ENCODE assay signal across 24 cellular contexts in the genomic region with DNA sequence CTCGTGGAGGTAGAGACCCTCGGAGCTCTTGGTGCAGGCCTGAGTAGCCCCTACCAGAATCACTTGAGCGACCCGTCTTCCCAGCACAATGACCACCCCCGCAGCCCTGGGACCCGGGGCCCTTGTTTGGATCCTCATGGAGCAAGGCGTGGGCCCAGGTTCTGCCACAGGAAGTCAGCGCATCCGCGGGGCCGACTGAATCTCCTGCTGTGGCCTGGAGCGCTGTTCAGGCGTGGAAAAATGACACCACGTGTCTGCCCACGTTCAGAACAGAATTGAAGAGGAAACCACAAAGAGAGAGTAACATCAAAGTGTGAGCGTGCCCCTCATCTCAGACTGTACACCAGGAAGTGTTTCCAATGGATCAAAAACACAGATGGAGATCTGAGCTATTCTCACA.
DNase-seq lines count a peak whose midpoint lies in the region; ATAC-seq and TF ChIP-seq lines count a peak whose summit lies in the region.
"Had no signal": no experiment of that assay in that cellular context is flagged by ENCODE, and none has a peak within 500 bp of the region (broad histone marks: within the 10 kb centered on the region; RNA-seq: fewer than 3 reads in every experiment).

No MANE protein-coding gene starts in this region.

- H3K27ac ChIP-seq in SK-N-MC (0 out of 2 replicates have a peak overlapping the region, but pooled peaks have one; percentile 32), testis (no peak overlapping the region)
- H3K27ac ChIP-seq: 22Rv1, prostate gland, thoracic aorta had no signal

- H3K27ac Mint-ChIP-seq in activated CD4-positive, alpha-beta T cell treated with anti-CD3 and anti-CD28 coated beads for 36 hours, result no peak overlapping the region
- H3K27ac Mint-ChIP-seq in natural killer cell, result no peak overlapping the region
- no peak overlapping the region for H3K27ac Mint-ChIP-seq in activated naive CD4-positive, alpha-beta T cell treated with anti-CD3 and anti-CD28 coated beads, Interleukin-2, amount 10 ng/mL, durations not matched to agents 7 days and 5 days
- H3K27ac Mint-ChIP-seq: activated naive CD8-positive, alpha-beta T cell treated with anti-CD3 and anti-CD28 coated beads, Interleukin-2, amount 10 ng/mL, durations not matched to agents 7 days and 5 days; activated T-helper 2 cell treated with anti-CD3 and anti-CD28 coated beads, Interferon-gamma antibody, Interleukin-2, Interleukin-4, amounts not matched to agents 10 μg/mL and 5 μg/mL and 100 μg/mL, durations not matched to agents 14 hours and 24 hours and 36 hours; CD4-positive, alpha-beta memory T cell; HFFc6; T-helper 2 cell treated with Interferon-gamma antibody and Interleukin-4, amounts not matched to agents 5 μg/mL and 100 μg/mL, for 36 hours had no signal

- TF ChIP-seq CTCF in natural killer cell (IDR thresholded peaks at IDR 0.05), result no peak
- no peak for TF ChIP-seq CTCF in testis (IDR thresholded peaks at IDR 0.05)

- H3K27me3 Mint-ChIP-seq in activated CD4-positive, alpha-beta T cell treated with anti-CD3 and anti-CD28 coated beads for 36 hours, result peaks cover 5% of the 10 kb centered on the region
- H3K27me3 Mint-ChIP-seq in natural killer cell (ENCODE audit: low read depth in 2 of 2), result peaks cover 25 to 38% of the 10 kb centered on the region in 2 donors
- peaks cover 7% of the 10 kb centered on the region for H3K27me3 Mint-ChIP-seq in activated naive CD4-positive, alpha-beta T cell treated with anti-CD3 and anti-CD28 coated beads, Interleukin-2, amount 10 ng/mL, durations not matched to agents 7 days and 5 days

- H3K36me3 ChIP-seq in SK-N-MC (ENCODE audit: insufficient read depth, low read length) (no peaks in the 10 kb centered on the region), testis (ENCODE audit: low read depth, missing control alignments) (no peaks in the 10 kb centered on the region), H7 (replicated peaks; ENCODE audit: control insufficient read depth, insufficient read depth, low read length) (no peaks in the 10 kb centered on the region)
- H3K36me3 ChIP-seq: prostate gland, thoracic aorta had no signal

- no peak overlapping the region for H3K9ac ChIP-seq in SK-N-MC (ENCODE audit: insufficient read length)

- peaks cover 2% of the 10 kb centered on the region for H3K4me1 Mint-ChIP-seq in activated CD4-positive, alpha-beta T cell treated with anti-CD3 and anti-CD28 coated beads for 36 hours
- H3K4me1 Mint-ChIP-seq in natural killer cell, result peaks cover 69 to 72% of the 10 kb centered on the region in 2 donors
- H3K4me1 Mint-ChIP-seq in activated naive CD4-positive, alpha-beta T cell treated with anti-CD3 and anti-CD28 coated beads, Interleukin-2, amount 10 ng/mL, durations not matched to agents 7 days and 5 days, result peaks cover 5% of the 10 kb centered on the region

- no peaks in the 10 kb centered on the region for H3K9me3 Mint-ChIP-seq in activated CD4-positive, alpha-beta T cell treated with anti-CD3 and anti-CD28 coated beads for 36 hours (ENCODE audit: low read depth)
- H3K9me3 Mint-ChIP-seq in natural killer cell, result no peaks in the 10 kb centered on the region
- no peaks in the 10 kb centered on the region for H3K9me3 Mint-ChIP-seq in activated naive CD4-positive, alpha-beta T cell treated with anti-CD3 and anti-CD28 coated beads, Interleukin-2, amount 10 ng/mL, durations not matched to agents 7 days and 5 days
- H3K9me3 Mint-ChIP-seq: activated naive CD8-positive, alpha-beta T cell treated with anti-CD3 and anti-CD28 coated beads, Interleukin-2, amount 10 ng/mL, durations not matched to agents 7 days and 5 days; activated T-helper 2 cell treated with anti-CD3 and anti-CD28 coated beads, Interferon-gamma antibody, Interleukin-2, Interleukin-4, amounts not matched to agents 10 μg/mL and 5 μg/mL and 100 μg/mL, durations not matched to agents 14 hours and 24 hours and 36 hours; T-helper 2 cell treated with Interferon-gamma antibody and Interleukin-4, amounts not matched to agents 5 μg/mL and 100 μg/mL, for 36 hours had no signal

- POLR2A ChIA-PET in activated CD4-positive, alpha-beta T cell treated with anti-CD3 and anti-CD28 coated beads for 36 hours (lab: Charles Lee), result no interaction called here

- H3K4me3 ChIP-seq in SK-N-MC (no peak overlapping the region), testis (no peak overlapping the region), H7 (ENCODE audit: insufficient read depth, low read depth, low read length) (no peak overlapping the region)
- H3K4me3 ChIP-seq: prostate gland, thoracic aorta had no signal

- H3K27me3 ChIP-seq in testis (no peaks in the 10 kb centered on the region), H7 (ENCODE audit: control insufficient read depth, insufficient read depth, low read length) (no peaks in the 10 kb centered on the region)

- intact Hi-C loops in activated CD4-positive, alpha-beta T cell treated with anti-CD3 and anti-CD28 coated beads for 36 hours (cut with DNase I, micrococcal nuclease), result no loop called here
- intact Hi-C loops in natural killer cell (cut with micrococcal nuclease), result loop anchor here (5.0 kb wide), 2 partner anchors 54 to 144 kb away; no protein-coding TSS in a partner anchor
- intact Hi-C loops in testis (cut with DNase I; ENCODE audit: low total_unique reads), result no loop called here

- H3K36me3 Mint-ChIP-seq in activated CD4-positive, alpha-beta T cell treated with anti-CD3 and anti-CD28 coated beads for 36 hours (ENCODE audit: low read depth), result no peaks in the 10 kb centered on the region
- H3K36me3 Mint-ChIP-seq in natural killer cell, result no peaks in the 10 kb centered on the region
- no peaks in the 10 kb centered on the region for H3K36me3 Mint-ChIP-seq in activated naive CD4-positive, alpha-beta T cell treated with anti-CD3 and anti-CD28 coated beads, Interleukin-2, amount 10 ng/mL, durations not matched to agents 7 days and 5 days
- H3K36me3 Mint-ChIP-seq: activated naive CD8-positive, alpha-beta T cell treated with anti-CD3 and anti-CD28 coated beads, Interleukin-2, amount 10 ng/mL, durations not matched to agents 7 days and 5 days; CD4-positive, alpha-beta memory T cell had no signal

- WGBS in testis, 2 donors, result 85 to 89% methylated on average over 16 of the region's 16 CpGs

- no peaks in the 10 kb centered on the region for H3K4me1 ChIP-seq in testis
- H3K4me1 ChIP-seq: prostate gland had no signal

- no peak for ATAC-seq in activated CD4-positive, alpha-beta T cell treated with anti-CD3 and anti-CD28 coated beads for 36 hours
- ATAC-seq in natural killer cell, result peak; percentile 7 to 60 (median 52)
- no peak for ATAC-seq in HG03520 (IDR thresholded peaks at IDR 0.05; ENCODE audit: unreplicated experiment)
- ATAC-seq: left ventricle myocardium superior, SK-N-SH treated with all-trans-retinoic acid at 6 μM for 48 hours had no signal

- TF ChIP-seq POLR2A in testis (IDR thresholded peaks at IDR 0.05), result no peak

- H3K9me3 ChIP-seq in SK-N-MC (ENCODE audit: low read depth, low read length) (no peaks in the 10 kb centered on the region), testis (no peaks in the 10 kb centered on the region)
- H3K9me3 ChIP-seq: prostate gland, thoracic aorta had no signal

- CTCF ChIA-PET in activated CD4-positive, alpha-beta T cell treated with anti-CD3 and anti-CD28 coated beads for 36 hours (lab: Charles Lee), result no interaction called here
- CTCF ChIA-PET in activated naive CD4-positive, alpha-beta T cell treated with anti-CD3 and anti-CD28 coated beads, Interleukin-2, amount 10 ng/mL, durations not matched to agents 7 days and 5 days (lab: Charles Lee), result no interaction called here

- peak; percentile 16 for DNase-seq in activated CD4-positive, alpha-beta T cell treated with anti-CD3 and anti-CD28 coated beads for 36 hours
- DNase-seq in activated CD4-positive, alpha-beta T cell treated with anti-CD3 and anti-CD28 coated beads for 48 hours, result no peak
- DNase-seq in SK-N-MC (ENCODE audit: low read depth, low spot score), result no peak
- DNase-seq in natural killer cell, result no peak
- DNase-seq in testis, result peak; percentile 6
- DNase-seq in activated naive CD4-positive, alpha-beta T cell treated with anti-CD3 and anti-CD28 coated beads, Interleukin-2, amount 10 ng/mL, durations not matched to agents 7 days and 5 days, result no peak
- DNase-seq in H7, result no peak
- DNase-seq: activated naive CD8-positive, alpha-beta T cell treated with anti-CD3 and anti-CD28 coated beads, Interleukin-2, amount 10 ng/mL, durations not matched to agents 7 days and 5 days; CD4-positive, alpha-beta memory T cell; cerebellar nuclear complex; GF-D8; HFFc6; IMR-90; left ventricle myocardium superior; NCI-H2029 treated with DMSO at 0.1 percent for 48 hours; NCI-H226; RPMI8226 had no signal

- H3K4me3 Mint-ChIP-seq in activated CD4-positive, alpha-beta T cell treated with anti-CD3 and anti-CD28 coated beads for 36 hours, result no peak overlapping the region
- peak overlapping the region; percentile 52 for H3K4me3 Mint-ChIP-seq in natural killer cell
- H3K4me3 Mint-ChIP-seq in activated naive CD4-positive, alpha-beta T cell treated with anti-CD3 and anti-CD28 coated beads, Interleukin-2, amount 10 ng/mL, durations not matched to agents 7 days and 5 days, result no peak overlapping the region
- H3K4me3 Mint-ChIP-seq: activated naive CD8-positive, alpha-beta T cell treated with anti-CD3 and anti-CD28 coated beads, Interleukin-2, amount 10 ng/mL, durations not matched to agents 7 days and 5 days; CD4-positive, alpha-beta memory T cell; HFFc6; T-helper 2 cell treated with Interferon-gamma antibody and Interleukin-4, amounts not matched to agents 5 μg/mL and 100 μg/mL, for 36 hours had no signal

Comparison
In these comparisons a context has a peak if more than half of its experiments do, and no peak if none do; other contexts are left out.
1. DNase-seq: peak in activated CD4-positive, alpha-beta T cell treated with anti-CD3 and anti-CD28 coated beads for 36 hours (single experiment) and testis (single experiment); none in activated CD4-positive, alpha-beta T cell treated with anti-CD3 and anti-CD28 coated beads for 48 hours (single experiment), SK-N-MC (single experiment), natural killer cell (single experiment), activated naive CD4-positive, alpha-beta T cell treated with anti-CD3 and anti-CD28 coated beads, Interleukin-2, amount 10 ng/mL, durations not matched to agents 7 days and 5 days (single experiment) and H7 (single experiment).
2. ATAC-seq: peak in natural killer cell (3 of 3); none in activated CD4-positive, alpha-beta T cell treated with anti-CD3 and anti-CD28 coated beads for 36 hours (single experiment) and HG03520 (single experiment).